ENCODE assay signal across 19 cellular contexts in the genomic region with DNA sequence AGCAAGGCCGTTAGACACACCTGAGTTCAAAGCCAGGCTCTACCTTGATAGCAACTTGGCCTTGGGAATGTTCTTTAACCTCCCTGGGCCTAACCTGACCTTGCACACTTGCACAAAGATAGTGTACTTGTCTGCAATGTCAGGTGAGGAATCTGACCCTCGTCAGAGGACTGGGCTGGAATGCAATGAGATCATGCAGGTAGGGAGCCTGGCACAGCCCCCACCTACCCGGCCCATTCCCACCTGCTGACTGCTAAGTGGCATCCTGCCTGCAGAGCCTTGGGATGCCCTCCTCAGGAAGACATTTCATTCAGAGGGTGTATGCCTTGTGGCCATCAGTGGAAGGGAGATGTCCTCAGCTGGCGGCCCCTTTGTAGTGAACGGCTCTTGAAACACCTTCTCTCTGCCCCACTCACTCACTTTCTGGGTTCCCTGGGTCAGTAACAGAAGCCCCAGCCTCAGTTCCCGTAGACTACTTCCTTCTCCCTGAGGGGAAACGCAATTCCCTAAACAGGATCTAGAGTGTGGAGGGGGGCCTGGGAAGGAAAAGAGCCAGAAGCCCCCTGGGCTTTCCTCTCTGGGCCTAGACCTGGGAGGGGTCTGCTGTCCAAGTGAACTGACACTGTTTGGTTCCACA.
"Had no signal": no experiment of that assay in that cellular context is flagged by ENCODE, and none has a peak within 500 bp of the region (broad histone marks: within the 10 kb centered on the region; RNA-seq: fewer than 3 reads in every experiment).

No MANE protein-coding gene starts in this region.

- H2AFZ ChIP-seq: parathyroid adenoma had no signal

- H3K79me2 ChIP-seq: parathyroid adenoma had no signal

- DNase-seq: activated CD4-positive, alpha-beta T cell treated with anti-CD3 and anti-CD28 coated beads, Interleukin-2, amount 10 ng/mL, durations not matched to agents 24 days and 14 days; activated CD8-positive, alpha-beta T cell treated with anti-CD3 and anti-CD28 coated beads, Interleukin-2, amount 10 ng/mL, durations not matched to agents 7 days and 5 days; activated naive CD4-positive, alpha-beta T cell treated with anti-CD3 and anti-CD28 coated beads for 36 hours; activated T-cell treated with anti-CD3 and anti-CD28 coated beads, Interleukin-2, amount 50 U/mL, for 4 hours; anterior cingulate cortex; brain microvascular endothelial cell; central memory CD4-positive, alpha-beta T cell; dorsolateral prefrontal cortex; endodermal cell; foreskin keratinocyte; glutamatergic neuron; hippocampal formation; left lung; mammary epithelial cell; naive thymus-derived CD8-positive, alpha-beta T cell; spleen; stimulated activated naive B cell treated with anti-CD40 and anti-IgM and Interleukin-4, amounts not matched to agents 10 μg/mL and 1 μg/mL and 100 μg/mL, for 72 hours had no signal

- H3K27me3 ChIP-seq: brain microvascular endothelial cell, dorsolateral prefrontal cortex, foreskin keratinocyte, left lung, spleen had no signal

- ATAC-seq: activated CD8-positive, alpha-beta T cell treated with anti-CD3 and anti-CD28 coated beads, Interleukin-2, amount 10 ng/mL, durations not matched to agents 7 days and 5 days; activated T-cell treated with anti-CD3 and anti-CD28 coated beads, Interleukin-2, amount 50 U/mL, for 4 hours; foreskin keratinocyte; left lung; naive thymus-derived CD8-positive, alpha-beta T cell; sciatic nerve; stimulated activated naive B cell treated with anti-CD40 and anti-IgM and Interleukin-4, amounts not matched to agents 10 μg/mL and 1 μg/mL and 100 μg/mL, for 72 hours had no signal

- H3K9me3 ChIP-seq: left lung, spleen had no signal

- H3K36me3 ChIP-seq: brain microvascular endothelial cell had no signal

- H3K4me3 ChIP-seq: dorsolateral prefrontal cortex, left lung, spleen had no signal

- H3K27ac ChIP-seq: brain microvascular endothelial cell, foreskin keratinocyte, left lung, parathyroid adenoma, spleen had no signal

- H3K9ac ChIP-seq: parathyroid adenoma had no signal

- H3K4me1 ChIP-seq: foreskin keratinocyte, left lung, spleen had no signal
